Comparison of ENCODE assay signal across 8 cellular contexts in genomic region chr19:7505682-7506384, GRCh38. TPM values are rescaled to one million over a fixed set of nuclear protein-coding genes. Genes with fewer than 3 reads are reported as not detected.
DNase-seq lines count a peak whose midpoint lies in the region; ATAC-seq and TF ChIP-seq lines count a peak whose summit lies in the region.

No MANE protein-coding gene starts in this region.

- no peak overlapping the region for H3K9ac ChIP-seq in neural progenitor cell

- no peak overlapping the region for H3K4me3 Mint-ChIP-seq in activated CD8-positive, alpha-beta memory T cell treated with anti-CD3 and anti-CD28 coated beads, Interleukin-2, amount 10 ng/mL, durations not matched to agents 7 days and 5 days
- H3K4me3 Mint-ChIP-seq in neural progenitor cell: peak overlapping the region; percentile 52

- H2AFZ ChIP-seq in neural progenitor cell (replicated peaks): no peak overlapping the region

- H3K36me3 ChIP-seq in neural progenitor cell (no peaks in the 10 kb centered on the region), thyroid gland (no peaks in the 10 kb centered on the region)

- H3K4me1 ChIP-seq in neural progenitor cell (no peaks in the 10 kb centered on the region), thyroid gland (peaks cover 5 to 17% of the 10 kb centered on the region in 2 donors)

- WGBS in thyroid gland, 2 donors: 7% methylated on average over 4 to 20 of the region's 33 CpGs

- H3K27ac ChIP-seq in neural progenitor cell (no peak overlapping the region), thyroid gland (no peak overlapping the region)

- H3K9me3 ChIP-seq in neural progenitor cell (ENCODE audit: low read depth): no peaks in the 10 kb centered on the region
- no peaks in the 10 kb centered on the region for H3K9me3 ChIP-seq in thyroid gland

- H3K4me1 Mint-ChIP-seq in activated CD8-positive, alpha-beta memory T cell treated with anti-CD3 and anti-CD28 coated beads, Interleukin-2, amount 10 ng/mL, durations not matched to agents 7 days and 5 days: peaks cover 15% of the 10 kb centered on the region
- H3K4me1 Mint-ChIP-seq in neural progenitor cell: peaks cover 8% of the 10 kb centered on the region

- intact Hi-C loops in thyroid gland (cut with DNase I): no loop called here

- TF ChIP-seq POLR2A in thyroid gland (IDR thresholded peaks at IDR 0.05): no peak

- peak overlapping the region; percentile 21 for H3K4me2 ChIP-seq in neural progenitor cell

- no peak overlapping the region for H3K27ac Mint-ChIP-seq in activated CD8-positive, alpha-beta memory T cell treated with anti-CD3 and anti-CD28 coated beads, Interleukin-2, amount 10 ng/mL, durations not matched to agents 7 days and 5 days
- no peak overlapping the region for H3K27ac Mint-ChIP-seq in neural progenitor cell

- no peaks in the 10 kb centered on the region for H3K9me3 Mint-ChIP-seq in activated CD8-positive, alpha-beta memory T cell treated with anti-CD3 and anti-CD28 coated beads, Interleukin-2, amount 10 ng/mL, durations not matched to agents 7 days and 5 days (ENCODE audit: low read depth)
- no peaks in the 10 kb centered on the region for H3K9me3 Mint-ChIP-seq in neural progenitor cell

- H3F3A ChIP-seq in neural progenitor cell (ENCODE audit: low read depth): peaks cover 4% of the 10 kb centered on the region

- peaks cover 36% of the 10 kb centered on the region for H3K27me3 Mint-ChIP-seq in activated CD8-positive, alpha-beta memory T cell treated with anti-CD3 and anti-CD28 coated beads, Interleukin-2, amount 10 ng/mL, durations not matched to agents 7 days and 5 days
- H3K27me3 Mint-ChIP-seq in neural progenitor cell (ENCODE audit: insufficient read depth, low read depth): peaks cover 11% of the 10 kb centered on the region

- peaks cover 3% of the 10 kb centered on the region for H4K20me1 ChIP-seq in neural progenitor cell (ENCODE audit: low read depth)

- H3K79me2 ChIP-seq in neural progenitor cell (ENCODE audit: low read depth): no peaks in the 10 kb centered on the region

- CTCF ChIA-PET in activated CD8-positive, alpha-beta memory T cell treated with anti-CD3 and anti-CD28 coated beads, Interleukin-2, amount 10 ng/mL, durations not matched to agents 7 days and 5 days (lab: Charles Lee): interaction anchor here (1.6 kb wide), 1 partner anchor 19 kb away, joined by 4 read pairs; no protein-coding TSS in a partner anchor

- peak; percentile 41 for ATAC-seq in activated CD8-positive, alpha-beta memory T cell treated with anti-CD3 and anti-CD28 coated beads, Interleukin-2, amount 10 ng/mL, durations not matched to agents 7 days and 5 days

- no peak overlapping the region for H3K4me3 ChIP-seq in neural progenitor cell
- H3K4me3 ChIP-seq in thyroid gland (replicated peaks in 1 of 3): no peak overlapping the region

- peaks cover 39% of the 10 kb centered on the region for H3K27me3 ChIP-seq in neural progenitor cell
- H3K27me3 ChIP-seq in thyroid gland: no peaks in the 10 kb centered on the region

- DNase-seq in activated CD8-positive, alpha-beta memory T cell treated with anti-CD3 and anti-CD28 coated beads, Interleukin-2, amount 10 ng/mL, durations not matched to agents 7 days and 5 days: no peak
- DNase-seq in activated CD8-positive, alpha-beta memory T cell treated with anti-CD3 and anti-CD28 coated beads for 24 hours: no peak
- DNase-seq in NCI-H69 (lab: John Stamatoyannopoulos, UW): peak; percentile 83
- DNase-seq in dermis blood vessel endothelial cell: peak; percentile 4
- DNase-seq in neural progenitor cell (ENCODE audit: low spot score): peak; percentile 63
- no peak for DNase-seq in thyroid gland
- no peak for DNase-seq in T1000 (lab: John Stamatoyannopoulos, UW)
- DNase-seq in SW480 (ENCODE audit: low spot score): no peak

- TF ChIP-seq CTCF in neural progenitor cell (IDR thresholded peaks at IDR 0.05): no peak
- no peak for TF ChIP-seq CTCF in thyroid gland (IDR thresholded peaks at IDR 0.05)

- H3K36me3 Mint-ChIP-seq in activated CD8-positive, alpha-beta memory T cell treated with anti-CD3 and anti-CD28 coated beads, Interleukin-2, amount 10 ng/mL, durations not matched to agents 7 days and 5 days: no peaks in the 10 kb centered on the region
- H3K36me3 Mint-ChIP-seq in neural progenitor cell: no peaks in the 10 kb centered on the region

RNA-seq across cellular contexts. Expression of gene ZNF358, which starts 10.1 kb away (rescaled TPM):
- total RNA-seq in activated CD8-positive, alpha-beta memory T cell treated with anti-CD3 and anti-CD28 coated beads, Interleukin-2, amount 10 ng/mL, durations not matched to agents 7 days and 5 days: 10 to 100 TPM in 1 of 2 experiments, 1 to 10 TPM in 1; 8.9 to 11.3 TPM
- 20.9 and 36.6 TPM in 2 replicates for total RNA-seq in dermis blood vessel endothelial cell
- total RNA-seq in neural progenitor cell (ENCODE audit: low replicate concordance): 16.9 and 50.3 TPM in 2 replicates
- total RNA-seq in thyroid gland: 100 to 1,000 TPM in 1 of 4 donors, 10 to 100 TPM in 3; 57.6 to 102 (median 69.5) TPM

RNA-seq across cellular contexts. Expression of gene MCOLN1, which starts 16.6 kb away (rescaled TPM):
- total RNA-seq in activated CD8-positive, alpha-beta memory T cell treated with anti-CD3 and anti-CD28 coated beads, Interleukin-2, amount 10 ng/mL, durations not matched to agents 7 days and 5 days: 10 to 100 TPM; 15.8 to 20.7 TPM
- total RNA-seq in dermis blood vessel endothelial cell: 2.7 and 3.7 TPM in 2 replicates
- 6.6 and 7.1 TPM in 2 replicates for total RNA-seq in neural progenitor cell (ENCODE audit: low replicate concordance)
- total RNA-seq in thyroid gland: 10 to 100 TPM in 3 of 4 donors, 1 to 10 TPM in 1; 9.1 to 25.0 (median 14.5) TPM

RNA-seq across cellular contexts. Expression of gene PEX11G, which starts 17.0 kb away (rescaled TPM):
- 1 to 10 TPM in 1 of 2 experiments, under 1 TPM in 1; 0.58 to 1.9 TPM for total RNA-seq in activated CD8-positive, alpha-beta memory T cell treated with anti-CD3 and anti-CD28 coated beads, Interleukin-2, amount 10 ng/mL, durations not matched to agents 7 days and 5 days
- 2.3 and 2.9 TPM in 2 replicates for total RNA-seq in dermis blood vessel endothelial cell
- total RNA-seq in neural progenitor cell (ENCODE audit: low replicate concordance): 1.0 and 5.7 TPM in 2 replicates
- 10 to 100 TPM in 1 of 4 donors, 1 to 10 TPM in 3; 2.3 to 11.5 (median 5.5) TPM for total RNA-seq in thyroid gland

RNA-seq across cellular contexts. Expression of gene PNPLA6, which starts 29.7 kb away (rescaled TPM):
- total RNA-seq in activated CD8-positive, alpha-beta memory T cell treated with anti-CD3 and anti-CD28 coated beads, Interleukin-2, amount 10 ng/mL, durations not matched to agents 7 days and 5 days: 100 to 1,000 TPM; 160 to 184 TPM
- total RNA-seq in dermis blood vessel endothelial cell: 107 and 192 TPM in 2 replicates
- 25.5 and 78.9 TPM in 2 replicates for total RNA-seq in neural progenitor cell (ENCODE audit: low replicate concordance)
- total RNA-seq in thyroid gland: 10 to 100 TPM; 53.2 to 93.9 (median 84.1) TPM

Comparison
In these comparisons a context has a peak if more than half of its experiments do, and no peak if none do; other contexts are left out.
1. DNase-seq: peak in NCI-H69 (single experiment), dermis blood vessel endothelial cell (single experiment) and neural progenitor cell (single experiment); none in activated CD8-positive, alpha-beta memory T cell treated with anti-CD3 and anti-CD28 coated beads, Interleukin-2, amount 10 ng/mL, durations not matched to agents 7 days and 5 days (single experiment), activated CD8-positive, alpha-beta memory T cell treated with anti-CD3 and anti-CD28 coated beads for 24 hours (single experiment), thyroid gland (0 of 2), T1000 (single experiment) and SW480 (single experiment).